In the genomic region with DNA sequence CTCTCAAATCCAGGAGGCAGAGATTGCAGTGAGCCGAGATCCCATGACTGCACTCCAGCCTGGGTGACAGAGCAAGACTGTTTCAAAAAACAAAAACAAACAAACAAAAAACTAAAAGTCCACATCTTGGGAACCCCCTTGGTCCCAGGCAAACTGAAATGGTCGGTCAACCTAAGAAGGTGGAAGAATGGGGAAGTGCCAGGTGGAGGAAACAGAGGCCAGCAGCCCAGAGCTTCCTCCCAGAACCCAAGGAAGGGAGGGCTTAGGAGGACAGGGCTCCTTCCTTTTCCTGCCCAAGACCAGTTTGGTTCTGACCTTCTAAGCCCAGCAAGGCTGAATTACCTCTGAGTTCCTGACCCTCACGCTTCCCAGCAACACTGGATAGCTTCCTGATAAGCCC, we compare ENCODE assay signal across 16 cellular contexts.
A peak's percentile ranks its signal among the peaks of the same experiment; 100 is the strongest.
DNase-seq lines count a peak whose midpoint lies in the region; ATAC-seq and TF ChIP-seq lines count a peak whose summit lies in the region.
"Had no signal": no experiment of that assay in that cellular context is flagged by ENCODE, and none has a peak within 500 bp of the region (broad histone marks: within the 10 kb centered on the region; RNA-seq: fewer than 3 reads in every experiment).

No MANE protein-coding gene starts in this region.

- H3K9me3 Mint-ChIP-seq in HFFc6: no peaks in the 10 kb centered on the region
- H3K9me3 Mint-ChIP-seq in activated CD8-positive, alpha-beta T cell treated with anti-CD3 and anti-CD28 coated beads for 36 hours: peaks cover 5% of the 10 kb centered on the region
- peaks cover 0 to 2% (median 0%) of the 10 kb centered on the region in 9 donors for H3K9me3 Mint-ChIP-seq in naive thymus-derived CD8-positive, alpha-beta T cell
- H3K9me3 Mint-ChIP-seq: neural crest cell had no signal

- H3K9me2 ChIP-seq in SK-N-SH: no peaks in the 10 kb centered on the region

- H3K4me1 Mint-ChIP-seq in HFFc6 (ENCODE audit: low read depth): peaks cover 25% of the 10 kb centered on the region
- H3K4me1 Mint-ChIP-seq in activated CD8-positive, alpha-beta T cell treated with anti-CD3 and anti-CD28 coated beads for 36 hours (ENCODE audit: low read depth): peaks cover 61% of the 10 kb centered on the region
- H3K4me1 Mint-ChIP-seq in naive thymus-derived CD8-positive, alpha-beta T cell: peaks cover 27 to 69% (median 60%) of the 10 kb centered on the region in 4 donors

- ATAC-seq in SK-N-SH treated with all-trans-retinoic acid at 6 μM for 48 hours: no peak
- ATAC-seq in activated CD8-positive, alpha-beta T cell treated with anti-CD3 and anti-CD28 coated beads for 36 hours: no peak
- no peak for ATAC-seq in naive thymus-derived CD8-positive, alpha-beta T cell
- ATAC-seq in HG03175 (IDR thresholded peaks at IDR 0.05; ENCODE audit: unreplicated experiment): no peak
- ATAC-seq in HG03378 (IDR thresholded peaks at IDR 0.05; ENCODE audit: unreplicated experiment): no peak

- no peak overlapping the region for H3K4me3 ChIP-seq in SK-N-SH (ENCODE audit: low read depth in 2 of 2, low read length in 1 of 2)
- H3K4me3 ChIP-seq: lung, Peyer's patch had no signal

- H3K9me3 ChIP-seq in SK-N-SH: no peaks in the 10 kb centered on the region
- H3K9me3 ChIP-seq: Peyer's patch had no signal

- no peak for DNase-seq in SK-N-SH
- no peak for DNase-seq in HFFc6
- no peak for DNase-seq in activated CD8-positive, alpha-beta T cell treated with anti-CD3 and anti-CD28 coated beads for 36 hours
- no peak for DNase-seq in naive thymus-derived CD8-positive, alpha-beta T cell
- DNase-seq in NCI-H1417 treated with DMSO at 0.1 percent for 48 hours (lab: John Stamatoyannopoulos, UW): no peak
- DNase-seq: activated naive CD4-positive, alpha-beta T cell; NCI-H146; NCI-H524; Peyer's patch; SW 1271 had no signal

- CTCF ChIA-PET in SK-N-SH (lab: Yijun Ruan, JAX): interaction anchor here (1.5 kb wide), 1 partner anchor 20 kb away, joined by 4 read pairs; no protein-coding TSS in a partner anchor
- CTCF ChIA-PET in activated CD8-positive, alpha-beta T cell treated with anti-CD3 and anti-CD28 coated beads for 36 hours (lab: Charles Lee): interaction anchor here (1.0 to 1.6 kb wide), 2 partner anchors 10 to 123 kb away, joined by 4 to 6 read pairs; no protein-coding TSS in a partner anchor

- H3K27ac Mint-ChIP-seq in HFFc6: 0 out of 2 replicates have a peak overlapping the region, but pooled peaks have one; percentile 70
- H3K27ac Mint-ChIP-seq in activated CD8-positive, alpha-beta T cell treated with anti-CD3 and anti-CD28 coated beads for 36 hours: peak overlapping the region; percentile 77
- H3K27ac Mint-ChIP-seq in naive thymus-derived CD8-positive, alpha-beta T cell: peak overlapping the region in 9 of 10 donors; percentile 47 to 99 (median 78)

- no peaks in the 10 kb centered on the region for H3K79me2 ChIP-seq in SK-N-SH (ENCODE audit: insufficient read depth)

- no peaks in the 10 kb centered on the region for H3K27me3 ChIP-seq in SK-N-SH (ENCODE audit: insufficient read depth)
- H3K27me3 ChIP-seq: Peyer's patch had no signal

- peak overlapping the region; percentile 14; the same call in 1 of the 2 replicates for H2AFZ ChIP-seq in SK-N-SH (ENCODE audit: low read depth)

- TF ChIP-seq CTCF in SK-N-SH (IDR thresholded peaks at IDR 0.05) (no peak), HFFc6 (IDR thresholded peaks at IDR 0.05) (no peak)
- no peak for TF ChIP-seq CTCF in activated CD8-positive, alpha-beta T cell treated with anti-CD3 and anti-CD28 coated beads for 36 hours (IDR thresholded peaks at IDR 0.05)

- H3K4me3 Mint-ChIP-seq in HFFc6: no peak overlapping the region
- no peak overlapping the region for H3K4me3 Mint-ChIP-seq in activated CD8-positive, alpha-beta T cell treated with anti-CD3 and anti-CD28 coated beads for 36 hours
- H3K4me3 Mint-ChIP-seq in naive thymus-derived CD8-positive, alpha-beta T cell: peak overlapping the region in 7 of 10 donors; percentile 20 to 90 (median 55)
- H3K4me3 Mint-ChIP-seq: neural crest cell had no signal

- H3K36me3 ChIP-seq in SK-N-SH (replicated peaks in 1 of 2; ENCODE audit: control insufficient read depth in 1 of 2, insufficient read depth in 2 of 2, low read length in 1 of 2): no peaks in the 10 kb centered on the region
- H3K36me3 ChIP-seq: Peyer's patch had no signal

- 90% methylated on average over 2 of the region's 3 CpGs for WGBS in SK-N-SH (ENCODE audit: low lambda C conversion rate)

- no peak for TF ChIP-seq EP300 in SK-N-SH (IDR thresholded peaks at IDR 0.05; ENCODE audit: borderline replicate concordance in 1 of 2, low read depth in 1 of 2, low read length in 1 of 2)

- no peaks in the 10 kb centered on the region for H4K20me1 ChIP-seq in SK-N-SH (ENCODE audit: insufficient read depth)

- intact Hi-C loops in activated CD8-positive, alpha-beta T cell treated with anti-CD3 and anti-CD28 coated beads for 36 hours (cut with micrococcal nuclease): loop anchor here (10.0 kb wide), 1 partner anchor 307 kb away; the partner anchor contains the start of gene FNTB

- no peaks in the 10 kb centered on the region for H3K27me3 Mint-ChIP-seq in HFFc6 (ENCODE audit: insufficient read depth)
- no peaks in the 10 kb centered on the region for H3K27me3 Mint-ChIP-seq in activated CD8-positive, alpha-beta T cell treated with anti-CD3 and anti-CD28 coated beads for 36 hours
- H3K27me3 Mint-ChIP-seq in naive thymus-derived CD8-positive, alpha-beta T cell: no peaks in the 10 kb centered on the region

- POLR2A ChIA-PET in SK-N-SH (lab: Yijun Ruan, JAX): no interaction called here
- POLR2A ChIA-PET in activated CD8-positive, alpha-beta T cell treated with anti-CD3 and anti-CD28 coated beads for 36 hours (lab: Charles Lee): interaction anchor here (0.6 to 4.1 kb wide), 4 partner anchors 8 to 1349 kb away, joined by 3 to 24 read pairs (median 4); no protein-coding TSS in a partner anchor
- POLR2A ChIA-PET in naive thymus-derived CD8-positive, alpha-beta T cell (lab: Charles Lee): interaction anchor here (1.0 to 6.5 kb wide), 4 partner anchors 9 to 555 kb away, joined by 4 to 37 read pairs (median 11); partner anchors contain the start of gene FUT8

- H3K27ac ChIP-seq in SK-N-SH (ENCODE audit: low read depth in 2 of 2, low read length in 1 of 2): 0 out of 4 replicates have a peak overlapping the region, but pooled peaks of 1 of the 2 experiments have one; percentile 14
- H3K27ac ChIP-seq: 22Rv1 had no signal

- no peak overlapping the region for H3K9ac ChIP-seq in SK-N-SH

- H3K4me1 ChIP-seq in SK-N-SH (ENCODE audit: control insufficient read depth in 1 of 2, insufficient read depth in 2 of 2, low read depth in 1 of 2, low read length in 1 of 2): no peaks in the 10 kb centered on the region

- H3F3A ChIP-seq in SK-N-SH (replicated peaks; ENCODE audit: insufficient read depth): peaks cover 9% of the 10 kb centered on the region

- no peaks in the 10 kb centered on the region for H3K36me3 Mint-ChIP-seq in HFFc6 (ENCODE audit: low read depth)
- peaks cover 28% of the 10 kb centered on the region for H3K36me3 Mint-ChIP-seq in activated CD8-positive, alpha-beta T cell treated with anti-CD3 and anti-CD28 coated beads for 36 hours (ENCODE audit: low read depth)
- peaks cover 0 to 1% (median 0%) of the 10 kb centered on the region in 3 donors for H3K36me3 Mint-ChIP-seq in naive thymus-derived CD8-positive, alpha-beta T cell

- TF ChIP-seq RAD21 in SK-N-SH (IDR thresholded peaks at IDR 0.05; ENCODE audit: low read length): no peak

- no peak overlapping the region for H3K4me2 ChIP-seq in SK-N-SH

TF ChIP-seq in SK-N-SH, 30 proteins besides CTCF, POLR2A, EP300 and RAD21 (continues in another document):
- TF ChIP-seq FOXM1 (IDR thresholded peaks at IDR 0.05; ENCODE audit: low read depth): no peak
- TF ChIP-seq JUND (IDR thresholded peaks at IDR 0.05): no peak
- no peak for TF ChIP-seq RCOR1 (IDR thresholded peaks at IDR 0.05; ENCODE audit: low read length)
- no peak for TF ChIP-seq ELF1 (IDR thresholded peaks at IDR 0.05)
- TF ChIP-seq USF2 (IDR thresholded peaks at IDR 0.05; ENCODE audit: borderline replicate concordance, low read depth, low read length): no peak

TF ChIP-seq in SK-N-SH treated with all-trans-retinoic acid at 6 μM for 48 hours, 23 proteins besides CTCF, POLR2A, EP300 and RAD21:
- no peak for TF ChIP-seq ARNTL (CRISPR knock-in tag; IDR thresholded peaks at IDR 0.05; ENCODE audit: borderline replicate concordance, low read depth)
- TF ChIP-seq ZNF8 (CRISPR knock-in tag; IDR thresholded peaks at IDR 0.05): no peak

Comparison
In these comparisons a context has a peak if more than half of its experiments do, and no peak if none do; other contexts are left out.
1. H3K4me3 Mint-ChIP-seq: peak in naive thymus-derived CD8-positive, alpha-beta T cell (7 of 10); none in HFFc6 (single experiment) and activated CD8-positive, alpha-beta T cell treated with anti-CD3 and anti-CD28 coated beads for 36 hours (single experiment).
2. Peak in every context shown above with its lines, with median percentiles within 50 percentile points of each other: H3K27ac Mint-ChIP-seq.